In the genomic region with DNA sequence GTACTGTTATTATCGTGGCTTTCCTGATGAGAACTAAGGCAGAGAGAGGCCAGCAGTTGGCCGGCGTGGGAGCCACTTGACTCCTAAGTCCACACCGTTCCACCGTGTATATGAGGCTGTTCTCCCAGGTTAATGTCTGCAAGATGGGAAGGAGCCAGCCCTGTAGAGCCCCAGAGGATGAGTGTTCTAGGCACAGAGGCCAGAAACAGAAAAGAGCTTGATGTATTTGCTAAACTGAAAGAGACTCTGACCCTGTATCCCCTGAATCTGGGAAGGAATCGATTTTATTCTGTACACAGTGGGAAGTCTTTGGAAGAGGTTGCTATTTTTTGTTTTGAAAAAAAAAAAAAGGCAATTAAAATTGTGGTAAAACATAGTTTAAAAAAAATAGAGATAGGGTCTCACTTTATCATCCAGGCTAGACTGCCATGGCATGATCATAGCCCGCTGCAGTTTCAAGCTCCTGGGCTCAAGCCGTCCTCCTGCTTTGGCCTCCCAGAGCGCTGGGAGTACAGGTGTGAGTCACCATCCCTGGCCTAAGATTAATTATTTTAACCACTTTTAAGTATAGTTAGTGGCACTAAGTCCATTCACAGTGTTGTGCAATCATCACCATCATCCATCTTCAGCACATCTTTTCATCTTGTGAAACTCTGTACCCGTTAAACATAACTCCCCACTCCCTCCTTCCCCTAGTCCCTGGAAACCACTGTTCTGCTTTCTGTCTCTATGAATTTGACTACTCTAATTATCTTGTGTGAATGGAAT, we compare ENCODE assay signal across 22 cellular contexts.
DNase-seq lines count a peak whose midpoint lies in the region; ATAC-seq lines count a peak whose summit lies in the region.
"Had no signal": no experiment of that assay in that cellular context is flagged by ENCODE, and none has a peak within 500 bp of the region (broad histone marks: within the 10 kb centered on the region; RNA-seq: fewer than 3 reads in every experiment).

No MANE protein-coding gene starts in this region.

- peak; percentile 41 for ATAC-seq in aorta (ENCODE audit: low FRiP score)
- ATAC-seq in GM19452 (IDR thresholded peaks at IDR 0.05; ENCODE audit: unreplicated experiment) = no peak
- ATAC-seq: GM23338, mucosa of descending colon had no signal

- peak; percentile 55 to 89 for DNase-seq in NOMO-1 (lab: John Stamatoyannopoulos, UW; ENCODE audit: unreplicated experiment in 2 of 2)
- peak; percentile 24 for DNase-seq in astrocyte of the hippocampus (ENCODE audit: low read depth, low spot score)
- peak; percentile 3 for DNase-seq in glomerular visceral epithelial cell (ENCODE audit: extremely low spot score)
- DNase-seq in aorta = no peak
- DNase-seq in HT-29 (ENCODE audit: low spot score) = no peak
- DNase-seq in NCI-H510A treated with DMSO at 0.1 percent for 48 hours (lab: John Stamatoyannopoulos, UW) = no peak
- DNase-seq: activated CD4-positive, alpha-beta T cell treated with anti-CD3 and anti-CD28 coated beads, Interleukin-2, amount 10 ng/mL, durations not matched to agents 7 days and 5 days; CD8-positive, alpha-beta memory T cell; cortex of kidney; foreskin melanocyte; GF-D8; mucosa of descending colon; NCI-H1105 treated with DMSO at 0.1 percent for 48 hours; NCI-H2081 treated with DMSO at 0.1 percent for 48 hours; NCI-H510A; Right ventricle myocardium superior; small intestine; stimulated activated naive CD4-positive, alpha-beta T cell treated with Interleukin-2 at 50 U/mL for 16 hours; tibial artery had no signal

- no peaks in the 10 kb centered on the region for H3K4me1 ChIP-seq in aorta (ENCODE audit: control insufficient read depth in 1 of 2, insufficient read depth in 2 of 2, low read length in 2 of 2)
- H3K4me1 ChIP-seq: tibial artery had no signal

- H3K4me3 ChIP-seq in aorta (ENCODE audit: low read length in 2 of 2) = no peak overlapping the region
- H3K4me3 ChIP-seq: GM23338, mucosa of descending colon, tibial artery had no signal

- 91% methylated on average over 10 of the region's 10 CpGs for WGBS in aorta, 2 donors

- intact Hi-C loops in aorta (cut with DNase I) = no loop called here

- H3K27me3 ChIP-seq in aorta (ENCODE audit: control insufficient read depth in 1 of 2, insufficient read depth in 2 of 2, low read length in 1 of 2) = no peaks in the 10 kb centered on the region
- H3K27me3 ChIP-seq: tibial artery had no signal

- H3K9me3 ChIP-seq in aorta (ENCODE audit: control insufficient read depth, low read length) = no peaks in the 10 kb centered on the region
- H3K9me3 ChIP-seq: mucosa of descending colon, tibial artery had no signal

- H3K36me3 ChIP-seq in aorta (ENCODE audit: control insufficient read depth in 1 of 2, insufficient read depth in 2 of 2, low read length in 1 of 2) = peaks cover 0 to 3% of the 10 kb centered on the region in 2 donors
- H3K36me3 ChIP-seq: tibial artery had no signal

- no peak overlapping the region for H3K27ac ChIP-seq in aorta (ENCODE audit: low read depth in 1 of 2, low read length in 2 of 2)
- H3K27ac ChIP-seq: KMS-11, tibial artery had no signal

Comparison
In these comparisons a context has a peak if more than half of its experiments do, and no peak if none do; other contexts are left out.
1. DNase-seq: peak in NOMO-1 (2 of 2), astrocyte of the hippocampus (single experiment) and glomerular visceral epithelial cell (single experiment); none in aorta (0 of 2), HT-29 (single experiment) and NCI-H510A treated with DMSO at 0.1 percent for 48 hours (single experiment).